Comparison of ENCODE assay signal across 14 cellular contexts in genomic region chr22:50445880-50446707, GRCh38. TPM values are rescaled to one million over a fixed set of nuclear protein-coding genes. Genes with fewer than 3 reads are reported as not detected.
DNase-seq lines count a peak whose midpoint lies in the region; ATAC-seq and TF ChIP-seq lines count a peak whose summit lies in the region.
"Had no signal": no experiment of that assay in that cellular context is flagged by ENCODE, and none has a peak within 500 bp of the region (broad histone marks: within the 10 kb centered on the region; RNA-seq: fewer than 3 reads in every experiment).

No MANE protein-coding gene starts in this region.

- ATAC-seq in memory B cell (ENCODE audit: low read depth) (no peak), sciatic nerve (no peak), GM18519 (IDR thresholded peaks at IDR 0.05; ENCODE audit: low FRiP score, unreplicated experiment) (no peak)

- peaks cover 26% of the 10 kb centered on the region for H3K36me3 Mint-ChIP-seq in activated naive CD8-positive, alpha-beta T cell treated with anti-CD3 and anti-CD28 coated beads for 36 hours
- H3K36me3 Mint-ChIP-seq in memory B cell: peaks cover 9% of the 10 kb centered on the region

- peak; percentile 37 for DNase-seq in GM03348 (ENCODE audit: low spot score)
- no peak for DNase-seq in activated naive CD8-positive, alpha-beta T cell treated with anti-CD3 and anti-CD28 coated beads for 36 hours
- no peak for DNase-seq in memory B cell (ENCODE audit: low spot score in 2 of 2)
- DNase-seq in sciatic nerve (ENCODE audit: low spot score): no peak
- no peak for DNase-seq in DMS153 (lab: John Stamatoyannopoulos, UW)
- DNase-seq in NCI-H226: no peak
- DNase-seq: activated CD4-positive, alpha-beta T cell treated with anti-CD3 and anti-CD28 coated beads, Interleukin-2, amount 50 U/mL, for 4 hours; amniotic stem cell; MV-4-11; stimulated activated CD4-positive, alpha-beta T cell treated with anti-CD3 and anti-CD28 coated beads, Interleukin-1b, Interleukin-23, amount 100 ng/mL, for 48 hours had no signal

- no peaks in the 10 kb centered on the region for H3K27me3 Mint-ChIP-seq in activated naive CD8-positive, alpha-beta T cell treated with anti-CD3 and anti-CD28 coated beads for 36 hours
- no peaks in the 10 kb centered on the region for H3K27me3 Mint-ChIP-seq in memory B cell

- H3K27ac Mint-ChIP-seq in activated naive CD8-positive, alpha-beta T cell treated with anti-CD3 and anti-CD28 coated beads for 36 hours: peak overlapping the region; percentile 90
- H3K27ac Mint-ChIP-seq in memory B cell: peak overlapping the region; percentile 85

- H3K27ac ChIP-seq in 22Rv1: peak overlapping the region; percentile 57

- no peaks in the 10 kb centered on the region for H3K9me3 Mint-ChIP-seq in activated naive CD8-positive, alpha-beta T cell treated with anti-CD3 and anti-CD28 coated beads for 36 hours
- no peaks in the 10 kb centered on the region for H3K9me3 Mint-ChIP-seq in memory B cell

- H3K4me3 Mint-ChIP-seq in activated naive CD8-positive, alpha-beta T cell treated with anti-CD3 and anti-CD28 coated beads for 36 hours: peak overlapping the region; percentile 22
- no peak overlapping the region for H3K4me3 Mint-ChIP-seq in memory B cell

- peaks cover 26% of the 10 kb centered on the region for H3K4me1 Mint-ChIP-seq in activated naive CD8-positive, alpha-beta T cell treated with anti-CD3 and anti-CD28 coated beads for 36 hours
- peaks cover 15% of the 10 kb centered on the region for H3K4me1 Mint-ChIP-seq in memory B cell

- no peak for TF ChIP-seq CTCF in 22Rv1 (IDR thresholded peaks at IDR 0.05)

- intact Hi-C loops in sciatic nerve (cut with DNase I): no loop called here

RNA-seq across cellular contexts. Expression of gene SBF1, which starts 28.7 kb away (rescaled TPM):
- total RNA-seq in activated naive CD8-positive, alpha-beta T cell treated with anti-CD3 and anti-CD28 coated beads for 36 hours: 100 to 1,000 TPM; 101 to 102 TPM
- 73.4 TPM for total RNA-seq in sciatic nerve

RNA-seq across cellular contexts. Expression of gene ADM2, which starts 35.2 kb away (rescaled TPM):
- 1 to 10 TPM; 6.7 to 7.5 TPM for total RNA-seq in activated naive CD8-positive, alpha-beta T cell treated with anti-CD3 and anti-CD28 coated beads for 36 hours
- total RNA-seq in sciatic nerve: 0.09 TPM

RNA-seq across cellular contexts. Expression of gene MIOX, which starts 40.6 kb away (rescaled TPM):
- total RNA-seq in activated naive CD8-positive, alpha-beta T cell treated with anti-CD3 and anti-CD28 coated beads for 36 hours: under 1 TPM in 1 of 2 experiments, not detected in 1; 0.29 TPM
- total RNA-seq in sciatic nerve: not detected
- total RNA-seq: HT-29, mononuclear cell had no signal
